22 cellular contexts compared by ENCODE assay signal in the genomic region with DNA sequence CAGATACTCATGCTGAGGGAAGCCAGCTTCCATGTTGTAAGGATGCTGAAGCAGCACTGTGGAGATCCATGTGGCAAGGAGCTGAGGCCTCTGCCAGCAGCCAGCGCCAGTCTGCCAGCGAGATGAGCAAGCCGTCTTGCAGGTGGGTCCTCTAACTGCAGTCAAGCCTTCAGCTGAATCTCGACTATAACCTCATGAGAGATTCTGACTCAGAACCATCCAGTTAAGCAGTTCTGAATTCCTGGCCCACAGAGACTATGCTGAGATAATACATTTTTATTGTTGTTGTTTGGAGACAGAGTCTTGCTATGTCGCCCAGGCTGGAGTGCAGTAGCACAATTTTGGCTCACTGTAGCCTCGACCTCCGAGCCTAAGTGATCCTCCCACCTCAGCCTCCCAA.
DNase-seq lines count a peak whose midpoint lies in the region; ATAC-seq, FAIRE-seq and TF ChIP-seq lines count a peak whose summit lies in the region.
"Had no signal": no experiment of that assay in that cellular context is flagged by ENCODE, and none has a peak within 500 bp of the region (broad histone marks: within the 10 kb centered on the region; RNA-seq: fewer than 3 reads in every experiment).

No MANE protein-coding gene starts in this region.

- no peak overlapping the region for H3K4me3 ChIP-seq in RWPE2 (ENCODE audit: severe bottlenecking)
- no peak overlapping the region for H3K4me3 ChIP-seq in esophagus squamous epithelium
- no peak overlapping the region for H3K4me3 ChIP-seq in gastroesophageal sphincter
- H3K4me3 ChIP-seq: PC-9 had no signal

- H3K4me1 ChIP-seq in RWPE2 (ENCODE audit: insufficient read depth, poor library complexity, severe bottlenecking) (peaks cover 38% of the 10 kb centered on the region), esophagus squamous epithelium (peaks cover 39 to 76% (median 55%) of the 10 kb centered on the region in 3 donors), gastroesophageal sphincter (peaks cover 0 to 39% (median 0%) of the 10 kb centered on the region in 3 donors)

- H3K4me3 Mint-ChIP-seq in T-helper 1 cell treated with Interleukin-12 subunit alpha and Interleukin-12 subunit beta and Interleukin-4 antibody, amounts not matched to agents 30 μg/mL and 1 μg/mL, for 36 hours, result no peak overlapping the region
- no peak overlapping the region for H3K4me3 Mint-ChIP-seq in type B pancreatic cell
- no peak overlapping the region for H3K4me3 Mint-ChIP-seq in stimulated activated naive CD8-positive, alpha-beta T cell treated with anti-CD3 and anti-CD28 coated beads, Interleukin-15, amount 100 ng/mL, for 72 hours
- H3K4me3 Mint-ChIP-seq: CD4-positive, alpha-beta T cell had no signal

- peak overlapping the region; percentile 57 for H3K27ac Mint-ChIP-seq in T-helper 1 cell treated with Interleukin-12 subunit alpha and Interleukin-12 subunit beta and Interleukin-4 antibody, amounts not matched to agents 30 μg/mL and 1 μg/mL, for 36 hours
- H3K27ac Mint-ChIP-seq in type B pancreatic cell, result peak overlapping the region; percentile 69
- no peak overlapping the region for H3K27ac Mint-ChIP-seq in stimulated activated naive CD8-positive, alpha-beta T cell treated with anti-CD3 and anti-CD28 coated beads, Interleukin-15, amount 100 ng/mL, for 72 hours
- H3K27ac Mint-ChIP-seq: CD4-positive, alpha-beta T cell had no signal

- TF ChIP-seq POLR2A in esophagus squamous epithelium (IDR thresholded peaks at IDR 0.05), result no peak
- no peak for TF ChIP-seq POLR2A in gastroesophageal sphincter (IDR thresholded peaks at IDR 0.05)

- peaks cover 15% of the 10 kb centered on the region for H3K36me3 Mint-ChIP-seq in T-helper 1 cell treated with Interleukin-12 subunit alpha and Interleukin-12 subunit beta and Interleukin-4 antibody, amounts not matched to agents 30 μg/mL and 1 μg/mL, for 36 hours (ENCODE audit: low read depth)
- H3K36me3 Mint-ChIP-seq in type B pancreatic cell, result no peaks in the 10 kb centered on the region

- TF ChIP-seq CTCF in RWPE2 (IDR thresholded peaks at IDR 0.05; ENCODE audit: poor library complexity, severe bottlenecking) (no peak), esophagus squamous epithelium (IDR thresholded peaks at IDR 0.05) (no peak), type B pancreatic cell (conservative IDR thresholded peaks at IDR 0.05) (no peak), gastroesophageal sphincter (IDR thresholded peaks at IDR 0.05) (no peak)

- TF ChIP-seq EP300 in gastroesophageal sphincter (IDR thresholded peaks at IDR 0.05), result no peak

- FAIRE-seq in GM19239 (lab: Jason Lieb, UNC), result no peak
- FAIRE-seq: D721Med, G401.6, H1 had no signal

- H3K9me3 ChIP-seq in RWPE2 (ENCODE audit: severe bottlenecking) (no peaks in the 10 kb centered on the region), esophagus squamous epithelium (no peaks in the 10 kb centered on the region), gastroesophageal sphincter (no peaks in the 10 kb centered on the region)

- DNase-seq in T-helper 1 cell (no peak), RWPE2 (ENCODE audit: low spot score) (no peak), esophagus squamous epithelium (lab: John Stamatoyannopoulos, UW) (no peak), type B pancreatic cell (ENCODE audit: extremely low spot score, unreplicated experiment) (no peak), GM19239 (ENCODE audit: insufficient read length, low spot score) (no peak)
- no peak for DNase-seq in stimulated activated naive CD8-positive, alpha-beta T cell treated with anti-CD3 and anti-CD28 coated beads, Interleukin-15, amount 100 ng/mL, for 72 hours
- DNase-seq: CD4-positive, alpha-beta T cell; DMS53; NCI-H1048; NCI-H1417; NCI-H1694 treated with DMSO at 0.1 percent for 48 hours; NCI-H2081; NCI-H2227 treated with DMSO at 0.1 percent for 48 hours; NCI-H526 treated with DMSO at 0.1 percent for 48 hours; PC-9; SHP77 had no signal

- no peak for ATAC-seq in RWPE2 (ENCODE audit: low read depth)
- no peak for ATAC-seq in gastroesophageal sphincter
- ATAC-seq in stimulated activated naive CD8-positive, alpha-beta T cell treated with anti-CD3 and anti-CD28 coated beads, Interleukin-15, amount 100 ng/mL, for 72 hours, result no peak

- 73 to 92% methylated on average over 4 to 7 of the region's 7 CpGs for WGBS in esophagus squamous epithelium, 2 donors
- 95 to 96% methylated on average over 4 of the region's 7 CpGs for WGBS in gastroesophageal sphincter (ENCODE audit: low coverage in 1 of 2), 2 donors

- H3K9me3 Mint-ChIP-seq in T-helper 1 cell treated with Interleukin-12 subunit alpha and Interleukin-12 subunit beta and Interleukin-4 antibody, amounts not matched to agents 30 μg/mL and 1 μg/mL, for 36 hours, result peaks cover 18% of the 10 kb centered on the region
- H3K9me3 Mint-ChIP-seq in type B pancreatic cell, result peaks cover 5% of the 10 kb centered on the region
- H3K9me3 Mint-ChIP-seq in stimulated activated naive CD8-positive, alpha-beta T cell treated with anti-CD3 and anti-CD28 coated beads, Interleukin-15, amount 100 ng/mL, for 72 hours, result peaks cover 0 to 6% of the 10 kb centered on the region in 2 donors

- 0 out of 2 replicates have a peak, but pooled peaks cover 6% of the 10 kb centered on the region for H3K36me3 ChIP-seq in RWPE2 (ENCODE audit: low read depth)
- H3K36me3 ChIP-seq in esophagus squamous epithelium, result peaks cover 0 to 19% (median 0%) of the 10 kb centered on the region in 3 donors
- no peaks in the 10 kb centered on the region for H3K36me3 ChIP-seq in gastroesophageal sphincter

- intact Hi-C loops in esophagus squamous epithelium (cut with DNase I), result no loop called here

- peaks cover 56% of the 10 kb centered on the region for H3K4me1 Mint-ChIP-seq in T-helper 1 cell treated with Interleukin-12 subunit alpha and Interleukin-12 subunit beta and Interleukin-4 antibody, amounts not matched to agents 30 μg/mL and 1 μg/mL, for 36 hours (ENCODE audit: low read depth)
- peaks cover 31% of the 10 kb centered on the region for H3K4me1 Mint-ChIP-seq in type B pancreatic cell (ENCODE audit: unreplicated experiment)
- peaks cover 20% of the 10 kb centered on the region for H3K4me1 Mint-ChIP-seq in stimulated activated naive CD8-positive, alpha-beta T cell treated with anti-CD3 and anti-CD28 coated beads, Interleukin-15, amount 100 ng/mL, for 72 hours

- H3K27ac ChIP-seq in RWPE2 (ENCODE audit: poor library complexity, severe bottlenecking), result peak overlapping the region; percentile 85
- H3K27ac ChIP-seq in esophagus squamous epithelium, result peak overlapping the region; percentile 78 to 95 (median 86)
- no peak overlapping the region for H3K27ac ChIP-seq in gastroesophageal sphincter
- H3K27ac ChIP-seq: 22Rv1, PC-9 had no signal

- H3K27me3 Mint-ChIP-seq in T-helper 1 cell treated with Interleukin-12 subunit alpha and Interleukin-12 subunit beta and Interleukin-4 antibody, amounts not matched to agents 30 μg/mL and 1 μg/mL, for 36 hours (ENCODE audit: low read depth), result peaks cover 5% of the 10 kb centered on the region
- no peaks in the 10 kb centered on the region for H3K27me3 Mint-ChIP-seq in type B pancreatic cell
- no peaks in the 10 kb centered on the region for H3K27me3 Mint-ChIP-seq in stimulated activated naive CD8-positive, alpha-beta T cell treated with anti-CD3 and anti-CD28 coated beads, Interleukin-15, amount 100 ng/mL, for 72 hours
- H3K27me3 Mint-ChIP-seq: CD4-positive, alpha-beta T cell had no signal

- H3K27me3 ChIP-seq in RWPE2 (ENCODE audit: insufficient read depth, poor library complexity, severe bottlenecking) (no peaks in the 10 kb centered on the region), esophagus squamous epithelium (no peaks in the 10 kb centered on the region), gastroesophageal sphincter (no peaks in the 10 kb centered on the region)

Comparison
In these comparisons a context has a peak if more than half of its experiments do, and no peak if none do; other contexts are left out.
1. H3K27ac Mint-ChIP-seq: peak in T-helper 1 cell treated with Interleukin-12 subunit alpha and Interleukin-12 subunit beta and Interleukin-4 antibody, amounts not matched to agents 30 μg/mL and 1 μg/mL, for 36 hours (single experiment) and type B pancreatic cell (single experiment); none in stimulated activated naive CD8-positive, alpha-beta T cell treated with anti-CD3 and anti-CD28 coated beads, Interleukin-15, amount 100 ng/mL, for 72 hours (0 of 2).
2. H3K27ac ChIP-seq: peak in RWPE2 (single experiment) and esophagus squamous epithelium (4 of 4); none in gastroesophageal sphincter (0 of 4).